9 cellular contexts compared by ENCODE assay signal in the genomic region with DNA sequence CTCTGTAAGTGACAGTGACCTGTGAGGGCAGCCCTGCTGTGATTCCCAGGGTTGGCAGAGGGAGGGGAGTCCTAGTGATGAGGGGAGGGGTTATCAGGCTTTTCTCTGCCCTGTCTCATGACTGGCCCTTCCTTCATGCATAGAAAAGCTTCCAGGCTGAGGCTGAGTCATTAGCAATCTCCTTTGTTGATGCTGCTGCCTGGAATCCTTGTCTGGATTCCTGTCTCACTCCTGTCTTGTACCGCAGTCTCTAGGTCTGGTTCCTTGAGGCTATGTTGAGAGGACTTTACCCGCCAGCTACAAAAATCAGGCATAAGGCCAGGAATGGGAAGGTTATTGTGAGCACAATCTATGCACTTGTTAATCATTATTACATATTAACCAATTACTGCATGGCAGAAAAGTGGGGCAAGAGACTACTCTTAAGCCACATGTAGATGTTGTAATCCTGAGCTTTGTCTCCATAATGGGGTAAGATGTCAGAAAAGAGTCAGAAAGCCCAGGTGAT. TPM values are rescaled to one million over a fixed set of nuclear protein-coding genes. Genes with fewer than 3 reads are reported as not detected.
A peak's percentile ranks its signal among the peaks of the same experiment; 100 is the strongest.
DNase-seq lines count a peak whose midpoint lies in the region; TF ChIP-seq lines count a peak whose summit lies in the region.
"Had no signal": no experiment of that assay in that cellular context is flagged by ENCODE, and none has a peak within 500 bp of the region (broad histone marks: within the 10 kb centered on the region; RNA-seq: fewer than 3 reads in every experiment).

No MANE protein-coding gene starts in this region.

- CTCF ChIA-PET in AG04449 (lab: Yijun Ruan, JAX), result interaction anchor here (0.9 to 1.2 kb wide), 2 partner anchors 8 to 345 kb away, joined by 3 read pairs; no protein-coding TSS in a partner anchor

- H3K9me3 ChIP-seq in left ventricle myocardium inferior (replicated peaks), result no peaks in the 10 kb centered on the region

- no peak overlapping the region for H3K27ac ChIP-seq in left ventricle myocardium inferior (replicated peaks)
- H3K27ac ChIP-seq: KMS-11 had no signal

- POLR2A ChIA-PET in AG04449 (lab: Yijun Ruan, JAX), result interaction anchor here (0.6 to 1.4 kb wide), 2 partner anchors 11 to 219 kb away, joined by 4 read pairs; no protein-coding TSS in a partner anchor

- H3K4me3 ChIP-seq in AG04449 (ENCODE audit: low read depth, low read length) (no peak overlapping the region), left ventricle myocardium inferior (no peak overlapping the region)

- H3K27me3 ChIP-seq in left ventricle myocardium inferior (ENCODE audit: low read depth), result no peaks in the 10 kb centered on the region

- intact Hi-C loops in left ventricle myocardium inferior (cut with micrococcal nuclease), result no loop called here

- peak; percentile 53 for DNase-seq in AG04449 (ENCODE audit: low read depth, low spot score)
- peak; percentile 69 for DNase-seq in HK-2 (ENCODE audit: unreplicated experiment)
- DNase-seq in astrocyte of the hippocampus (ENCODE audit: low read depth, low spot score), result peak; percentile 95
- peak; percentile 93 for DNase-seq in kidney glomerular epithelial cell (lab: John Stamatoyannopoulos, UW)
- no peak for DNase-seq in GOT3 (lab: John Stamatoyannopoulos, UW)
- no peak for DNase-seq in DMS153 treated with DMSO at 0.1 percent for 48 hours (lab: John Stamatoyannopoulos, UW; ENCODE audit: unreplicated experiment)
- no peak for DNase-seq in stimulated activated naive CD4-positive, alpha-beta T cell (lab: John Stamatoyannopoulos, UW)
- DNase-seq in left ventricle myocardium inferior, result no peak

- H3K36me3 ChIP-seq in left ventricle myocardium inferior, result no peaks in the 10 kb centered on the region

- H3K4me1 ChIP-seq in left ventricle myocardium inferior, result peaks cover 6% of the 10 kb centered on the region

- no peak for TF ChIP-seq CTCF in AG04449 (IDR thresholded peaks at IDR 0.05; ENCODE audit: insufficient read depth, low read length, missing control alignments)
- no peak for TF ChIP-seq CTCF in left ventricle myocardium inferior (IDR thresholded peaks at IDR 0.05; ENCODE audit: borderline replicate concordance)

RNA-seq across cellular contexts. Expression of gene KLHL6, which starts 7.2 kb away (rescaled TPM):
- 0.69 TPM for total RNA-seq in left ventricle myocardium inferior

Comparison
In these comparisons a context has a peak if more than half of its experiments do, and no peak if none do; other contexts are left out.
1. DNase-seq: peak in AG04449 (single experiment), HK-2 (single experiment), astrocyte of the hippocampus (single experiment) and kidney glomerular epithelial cell (single experiment); none in GOT3 (single experiment), DMS153 treated with DMSO at 0.1 percent for 48 hours (single experiment), stimulated activated naive CD4-positive, alpha-beta T cell (0 of 6) and left ventricle myocardium inferior (single experiment).